8 cellular contexts compared by ENCODE assay signal in genomic region chr7:6590645-6591110, GRCh38. TPM values are rescaled to one million over a fixed set of nuclear protein-coding genes. Genes with fewer than 3 reads are reported as not detected.
DNase-seq lines count a peak whose midpoint lies in the region; ATAC-seq, FAIRE-seq and TF ChIP-seq lines count a peak whose summit lies in the region.

No MANE protein-coding gene starts in this region.

- H3K36me3 ChIP-seq in right lobe of liver (peaks cover 0 to 41% (median 19%) of the 10 kb centered on the region in 4 donors), upper lobe of right lung (peaks cover 54% of the 10 kb centered on the region)

- TF ChIP-seq CTCF in astrocyte of the cerebellum (IDR thresholded peaks at IDR 0.05; ENCODE audit: low read depth, low read length, missing control alignments) (no peak), right lobe of liver (IDR thresholded peaks at IDR 0.05) (no peak), upper lobe of right lung (IDR thresholded peaks at IDR 0.05) (no peak)

- ATAC-seq in right lobe of liver (peak in 1 of 4 donors; percentile 44), upper lobe of right lung (no peak)

- H3K4me1 ChIP-seq in right lobe of liver (peaks cover 0 to 13% (median 3%) of the 10 kb centered on the region in 4 donors), upper lobe of right lung (peaks cover 16% of the 10 kb centered on the region)

- H3K9me3 ChIP-seq in right lobe of liver (no peaks in the 10 kb centered on the region), upper lobe of right lung (no peaks in the 10 kb centered on the region)

- intact Hi-C loops in right lobe of liver (cut with DNase I) (no loop called here), upper lobe of right lung (cut with DNase I) (no loop called here)

- peak overlapping the region in 2 of 3 donors; percentile 81 to 93 for H3K27ac ChIP-seq in right lobe of liver
- H3K27ac ChIP-seq in upper lobe of right lung = peak overlapping the region; percentile 75

- no peak for FAIRE-seq in HTR-8/SVneo (lab: Jason Lieb, UNC)

- H3K4me3 ChIP-seq in astrocyte of the cerebellum (ENCODE audit: low read depth, low read length) (peak overlapping the region; percentile 83), right lobe of liver (peak overlapping the region; percentile 68 to 97 (median 97)), upper lobe of right lung (peak overlapping the region; percentile 81)

- H3K27me3 ChIP-seq in right lobe of liver (no peaks in the 10 kb centered on the region), upper lobe of right lung (no peaks in the 10 kb centered on the region)

- peak; percentile 34 to 48 for DNase-seq in NOMO-1 (lab: John Stamatoyannopoulos, UW; ENCODE audit: unreplicated experiment in 2 of 2)
- no peak for DNase-seq in NOMO-1 treated with dmso at 0.1 percent for 144 hours (lab: John Stamatoyannopoulos, UW; ENCODE audit: unreplicated experiment)
- DNase-seq in HTR-8/SVneo (ENCODE audit: insufficient read length, low spot score) = peak; percentile 74
- DNase-seq in astrocyte of the cerebellum (ENCODE audit: low read depth) = no peak
- DNase-seq in right lobe of liver = no peak
- no peak for DNase-seq in upper lobe of right lung
- DNase-seq in 8988T = no peak
- DNase-seq in NCI-H774 (lab: John Stamatoyannopoulos, UW) = no peak

- in situ Hi-C loops in astrocyte of the cerebellum (cut with HindIII; ENCODE audit: low sequenced_read_pairs) = no loop called here

- WGBS in right lobe of liver (ENCODE audit: insufficient coverage, low coverage, low lambda C conversion rate, missing lambda C conversion rate) = 5% methylated on average over 4 of the region's 10 CpGs

- no peak for TF ChIP-seq POLR2A in right lobe of liver (IDR thresholded peaks at IDR 0.05)

RNA-seq across cellular contexts. Expression of gene INTS15, which starts 0.9 kb away (rescaled TPM):
- total RNA-seq in right lobe of liver (10 to 100 TPM; 10.2 to 16.6 (median 14.0) TPM), upper lobe of right lung (37.6 TPM)

RNA-seq across cellular contexts. Expression of gene ZDHHC4, which starts 13.4 kb away (rescaled TPM):
- 10 to 100 TPM; 27.9 to 48.5 (median 36.9) TPM for total RNA-seq in right lobe of liver
- total RNA-seq in upper lobe of right lung = 54.8 TPM

RNA-seq across cellular contexts. Expression of gene ZNF853, which starts 24.7 kb away (rescaled TPM):
- under 1 TPM; 0.20 to 0.98 (median 0.37) TPM for total RNA-seq in right lobe of liver
- total RNA-seq in upper lobe of right lung = 5.2 TPM

RNA-seq across cellular contexts. Expression of gene GRID2IP, which starts 39.4 kb away (rescaled TPM):
- total RNA-seq in right lobe of liver (under 1 TPM in 2 of 6 experiments, not detected in 4; 0.05 to 0.07 TPM), upper lobe of right lung (0.46 TPM)

RNA-seq across cellular contexts. Expression of gene ZNF316, which starts 46.4 kb away (rescaled TPM):
- total RNA-seq in right lobe of liver (10 to 100 TPM in 4 of 6 experiments, 1 to 10 TPM in 2; 9.5 to 25.1 (median 15.2) TPM), upper lobe of right lung (46.8 TPM)

Comparison
In these comparisons a context has a peak if more than half of its experiments do, and no peak if none do; other contexts are left out.
1. DNase-seq: peak in NOMO-1 (2 of 2) and HTR-8/SVneo (single experiment); none in NOMO-1 treated with dmso at 0.1 percent for 144 hours (single experiment), astrocyte of the cerebellum (single experiment), right lobe of liver (0 of 3), upper lobe of right lung (single experiment), 8988T (single experiment) and NCI-H774 (single experiment).
2. Peak in every context shown above with its lines, with median percentiles within 50 percentile points of each other: H3K4me3 ChIP-seq.